ENCODE assay signal across 18 cellular contexts in the genomic region with DNA sequence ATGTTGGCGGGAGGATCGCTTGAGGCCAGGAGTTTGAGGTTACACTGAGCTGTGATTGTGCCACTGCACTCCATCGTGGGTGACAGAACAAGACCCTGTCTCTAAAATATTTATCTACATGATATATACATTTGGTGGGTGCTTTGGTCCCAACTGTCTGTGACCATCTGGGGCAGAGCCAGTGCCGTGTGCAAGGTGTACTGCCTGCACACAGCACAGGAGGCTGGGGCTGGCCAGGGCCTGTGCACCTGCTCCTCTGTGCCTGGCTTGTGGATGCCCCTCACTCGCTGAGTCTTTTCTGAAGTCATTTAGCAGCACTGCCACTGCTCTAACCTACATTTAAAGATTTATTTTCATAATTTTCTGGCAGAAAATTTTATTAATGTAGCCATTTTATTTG. TPM values are rescaled to one million over a fixed set of nuclear protein-coding genes. Genes with fewer than 3 reads are reported as not detected.
DNase-seq lines count a peak whose midpoint lies in the region; ATAC-seq, FAIRE-seq and TF ChIP-seq lines count a peak whose summit lies in the region.
"Had no signal": no experiment of that assay in that cellular context is flagged by ENCODE, and none has a peak within 500 bp of the region (broad histone marks: within the 10 kb centered on the region; RNA-seq: fewer than 3 reads in every experiment).

No MANE protein-coding gene starts in this region.

- peak overlapping the region; percentile 62; the same call in 1 of the 2 replicates for H2BK5ac ChIP-seq in H1 (ENCODE audit: low read depth, low read length)

- H3K4me3 ChIP-seq in H1 (ENCODE audit: extremely low read depth in 1 of 4, insufficient read depth in 2 of 4, low read depth in 3 of 4, low read length in 4 of 4), result no peak overlapping the region
- H3K4me3 ChIP-seq: HAP-1 had no signal

- no peak overlapping the region for H2BK20ac ChIP-seq in H1 (ENCODE audit: low read length)

- TF ChIP-seq POLR2A in GM12892 (IDR thresholded peaks at IDR 0.05; ENCODE audit: low read depth, low read length) (peak; percentile 54; the same call in 1 of the 2 replicates), H1 (IDR thresholded peaks at IDR 0.05; ENCODE audit: control extremely low read depth in 1 of 2, low read depth in 2 of 2, low read length in 2 of 2) (no peak)

- 0 out of 2 replicates have a peak overlapping the region, but pooled peaks have one; percentile 20 for H2AK5ac ChIP-seq in H1 (ENCODE audit: low read depth, low read length)

- H2BK15ac ChIP-seq in H1 (ENCODE audit: low read length), result no peak overlapping the region

- H3K27ac Mint-ChIP-seq in stimulated activated naive CD8-positive, alpha-beta T cell treated with anti-CD3 and anti-CD28 coated beads, Interleukin-15, amount 100 ng/mL, for 72 hours, result peak overlapping the region in 1 of 2 donors; percentile 88
- H3K27ac Mint-ChIP-seq: CD14-positive monocyte; CD8-positive, alpha-beta T cell; HFFc6 had no signal

- H3K23ac ChIP-seq in H1 (ENCODE audit: insufficient read length), result no peak overlapping the region

- no peak overlapping the region for H4K8ac ChIP-seq in H1 (ENCODE audit: extremely low read depth, insufficient read depth, low read length)

- TF ChIP-seq CTCF in H1 (IDR thresholded peaks at IDR 0.05; ENCODE audit: control extremely low read depth in 1 of 3, insufficient read depth in 1 of 3, low read depth in 1 of 3, low read length in 3 of 3), result no peak

- no peaks in the 10 kb centered on the region for H3K9me3 ChIP-seq in H1 (ENCODE audit: insufficient read depth in 2 of 2, low read depth in 1 of 2, low read length in 1 of 2)
- H3K9me3 ChIP-seq: HAP-1 had no signal

- no peak overlapping the region for H4K5ac ChIP-seq in H1 (ENCODE audit: insufficient read length, low read depth, low read length)

- no peak overlapping the region for H3K18ac ChIP-seq in H1 (ENCODE audit: extremely low read depth, low read length)

- no peaks in the 10 kb centered on the region for H3K79me2 ChIP-seq in H1 (ENCODE audit: control insufficient read depth in 1 of 2, insufficient read depth in 2 of 2, low read length in 2 of 2)

- H4K91ac ChIP-seq in H1 (replicated peaks; ENCODE audit: insufficient read length, low read length), result peak overlapping the region; percentile 89

- peaks cover 9 to 30% (median 26%) of the 10 kb centered on the region in 4 experiments; a peak in 6 of 7 replicates for H3K4me1 ChIP-seq in H1 (replicated peaks in 1 of 4; ENCODE audit: control insufficient read depth in 3 of 4, insufficient read depth in 4 of 4, low read length in 3 of 4)

- no peak overlapping the region for H3K14ac ChIP-seq in H1 (ENCODE audit: insufficient read length)

- H4K20me1 ChIP-seq in H1 (replicated peaks in 1 of 2; ENCODE audit: control insufficient read depth in 1 of 2, insufficient read depth in 2 of 2, low read length in 2 of 2), result no peaks in the 10 kb centered on the region

- no peak overlapping the region for H3K27ac ChIP-seq in H1 (ENCODE audit: low read depth, low read length)

- POLR2A ChIA-PET in H1 (lab: Charles Lee; ENCODE audit: partially characterized antibody), result interaction anchor here (0.7 kb wide), 1 partner anchor 277 kb away, joined by 4 read pairs; no protein-coding TSS in a partner anchor

- CTCF ChIA-PET in H1 (lab: Charles Lee; ENCODE audit: partially characterized antibody), result interaction anchor here (0.6 kb wide), 2 partner anchors 18 to 242 kb away, joined by 3 read pairs; no protein-coding TSS in a partner anchor

- no peak overlapping the region for H2BK120ac ChIP-seq in H1 (replicated peaks; ENCODE audit: low read depth, low read length)

- H2BK12ac ChIP-seq in H1 (ENCODE audit: low read depth, low read length), result no peak overlapping the region

- no peak overlapping the region for H3K56ac ChIP-seq in H1 (replicated peaks; ENCODE audit: insufficient read length, low read depth, low read length)

- ATAC-seq in GM18519 (IDR thresholded peaks at IDR 0.05; ENCODE audit: low FRiP score, unreplicated experiment), result no peak
- no peak for ATAC-seq in stimulated activated naive CD8-positive, alpha-beta T cell treated with anti-CD3 and anti-CD28 coated beads, Interleukin-15, amount 100 ng/mL, for 72 hours
- no peak for ATAC-seq in HG03280 (IDR thresholded peaks at IDR 0.05; ENCODE audit: unreplicated experiment)
- ATAC-seq: CD8-positive, alpha-beta T cell had no signal

- H2AFZ ChIP-seq in H1 (ENCODE audit: low read length), result no peak overlapping the region

- 85% methylated on average over 5 of the region's 5 CpGs; no CpG with 5 or more reads in 1 of the 2 experiments for WGBS in H1 (ENCODE audit: extremely low coverage in 1 of 2, insufficient coverage in 1 of 2, insufficient read length in 1 of 2, insufficient replicate concordance in 2 of 2, low coverage in 1 of 2, low lambda C conversion rate in 2 of 2, missing lambda C conversion rate in 1 of 2), 2 experiments

- H3K4me1 Mint-ChIP-seq in stimulated activated naive CD8-positive, alpha-beta T cell treated with anti-CD3 and anti-CD28 coated beads, Interleukin-15, amount 100 ng/mL, for 72 hours, result peaks cover 14% of the 10 kb centered on the region

- no peaks in the 10 kb centered on the region for H3K27me3 Mint-ChIP-seq in stimulated activated naive CD8-positive, alpha-beta T cell treated with anti-CD3 and anti-CD28 coated beads, Interleukin-15, amount 100 ng/mL, for 72 hours

- no peak overlapping the region for H3K4ac ChIP-seq in H1 (replicated peaks; ENCODE audit: insufficient read length, low read depth, low read length)

- no peaks in the 10 kb centered on the region for H3K27me3 ChIP-seq in H1 (replicated peaks in 1 of 4; ENCODE audit: control insufficient read depth in 3 of 4, extremely low read depth in 1 of 4, insufficient read depth in 3 of 4, low read length in 3 of 4)

- H3K79me1 ChIP-seq in H1 (ENCODE audit: low read depth, low read length), result no peaks in the 10 kb centered on the region

- H3K23me2 ChIP-seq in H1 (ENCODE audit: low read depth, low read length), result no peaks in the 10 kb centered on the region

- no peaks in the 10 kb centered on the region for H3K9me3 Mint-ChIP-seq in stimulated activated naive CD8-positive, alpha-beta T cell treated with anti-CD3 and anti-CD28 coated beads, Interleukin-15, amount 100 ng/mL, for 72 hours
- H3K9me3 Mint-ChIP-seq: CD8-positive, alpha-beta T cell; HFFc6 had no signal

- no peak for TF ChIP-seq RAD21 in H1 (IDR thresholded peaks at IDR 0.05 in 1 of 2, conservative IDR thresholded peaks at IDR 0.05 in 1 of 2; ENCODE audit: low read depth in 2 of 2, low read length in 2 of 2)

- FAIRE-seq in GM12892 (lab: Jason Lieb, UNC) (no peak), H1 (lab: Jason Lieb, UNC) (no peak)
- FAIRE-seq: D721Med, GM18507 had no signal

- no peak overlapping the region for H3K9ac ChIP-seq in H1 (replicated peaks in 1 of 4; ENCODE audit: extremely low read depth in 1 of 4, low read depth in 3 of 4, low read length in 3 of 4)

- no peak overlapping the region for H3K4me2 ChIP-seq in H1 (ENCODE audit: insufficient read depth in 1 of 2, low read depth in 2 of 2, low read length in 2 of 2)

- DNase-seq in GM12892 (ENCODE audit: insufficient read length) (no peak), RPMI7951 (ENCODE audit: low read depth) (peak; percentile 10), H1 (ENCODE audit: low read depth in 1 of 2, low spot score in 2 of 2) (no peak)
- DNase-seq in stimulated activated naive CD8-positive, alpha-beta T cell treated with anti-CD3 and anti-CD28 coated beads, Interleukin-15, amount 100 ng/mL, for 72 hours, result no peak
- DNase-seq: CD8-positive, alpha-beta T cell; COR-L47; DMS153; DMS79 treated with DMSO at 0.1 percent for 48 hours; GDM1; GOT3; HFFc6; KBM-7 had no signal

- no peaks in the 10 kb centered on the region for H3K36me3 ChIP-seq in H1 (ENCODE audit: control insufficient read depth in 2 of 4, insufficient read depth in 4 of 4, low read length in 3 of 4)

- no peak for TF ChIP-seq EP300 in H1 (IDR thresholded peaks at IDR 0.05; ENCODE audit: borderline replicate concordance in 1 of 2, low read depth in 2 of 2, low read length in 2 of 2)

- H3K4me3 Mint-ChIP-seq in stimulated activated naive CD8-positive, alpha-beta T cell treated with anti-CD3 and anti-CD28 coated beads, Interleukin-15, amount 100 ng/mL, for 72 hours, result no peak overlapping the region
- H3K4me3 Mint-ChIP-seq: CD14-positive monocyte; CD8-positive, alpha-beta T cell; HFFc6 had no signal

TF ChIP-seq in H1, 55 proteins besides CTCF, POLR2A, EP300 and RAD21:
- TF ChIP-seq TAF1 (IDR thresholded peaks at IDR 0.05; ENCODE audit: low read depth, low read length) (no peak), SUZ12 (IDR thresholded peaks at IDR 0.05; ENCODE audit: low read length) (no peak), CREB1 (IDR thresholded peaks at IDR 0.05) (no peak), BCL11A (IDR thresholded peaks at IDR 0.05; ENCODE audit: low read depth in 2 of 2, low read length in 2 of 2) (no peak), EGR1 (IDR thresholded peaks at IDR 0.05; ENCODE audit: borderline replicate concordance, low read depth, low read length) (no peak), KDM5A (IDR thresholded peaks at IDR 0.05; ENCODE audit: low read length) (no peak), JUND (IDR thresholded peaks at IDR 0.05; ENCODE audit: low read length) (no peak)

RNA-seq across cellular contexts. Expression of gene TRAF3, which starts 58.7 kb away (rescaled TPM):
- polyA plus RNA-seq in GM12892 (2012; ENCODE audit: missing spikeins), result 53.6 TPM
- 15.7 and 16.3 TPM in 2 replicates for total RNA-seq in RPMI7951 (2014; rRNA removed; shearing (Covaris generic))
- 10.0 and 12.1 TPM in 2 replicates for total RNA-seq in H1 (2021; fragmentation: NEBNext Ultra II Directional; extraction: Animal tissue kit (Norgen Biotek cat#: 25700))
- polyA plus RNA-seq in H1 (2011; rRNA removed), result 5.8 and 6.5 TPM in 2 replicates
- 6.7 TPM for polyA plus RNA-seq in H1 (2011; cell fraction: cytosol; rRNA removed)
- polyA plus RNA-seq in H1 (2011; cell fraction: nucleus; rRNA removed), result 11.0 TPM
- 6.8 to 8.1 TPM (median 7.6 TPM) in 4 replicates for polyA plus RNA-seq in H1 (2012, experiment 1 of 2)
- 3.8 TPM for polyA plus RNA-seq in H1 (2012, experiment 2 of 2)
- polyA plus RNA-seq in H1 (2013, experiment 1 of 2), result 4.9 TPM
- 5.2 TPM for polyA plus RNA-seq in H1 (2013, experiment 2 of 2)
- 14.0 and 19.4 TPM in 2 replicates for polyA minus RNA-seq in H1 (2011; rRNA and poly(A)+ RNA removed)
- 4.9 TPM for polyA minus RNA-seq in H1 (2011; cell fraction: cytosol; rRNA and poly(A)+ RNA removed)
- polyA minus RNA-seq in H1 (2011; cell fraction: nucleus; rRNA and poly(A)+ RNA removed), result 10.2 TPM
